In genomic region chr3:28916713-28917499, GRCh38 we compare ENCODE assay signal across 7 cellular contexts.
DNase-seq lines count a peak whose midpoint lies in the region; ATAC-seq, FAIRE-seq and TF ChIP-seq lines count a peak whose summit lies in the region.

No MANE protein-coding gene starts in this region.

- no peak overlapping the region for H3K18ac ChIP-seq in neuronal stem cell (ENCODE audit: low read length)

- no peak overlapping the region for H3K14ac ChIP-seq in neuronal stem cell (ENCODE audit: low read length)

- peak; percentile 57 for TF ChIP-seq CTCF in GM12872 (IDR thresholded peaks at IDR 0.05; ENCODE audit: insufficient read depth, low read depth, low read length)
- TF ChIP-seq CTCF in fibroblast of the aortic adventitia (IDR thresholded peaks at IDR 0.05; ENCODE audit: insufficient read depth, low read length) = peak; percentile 69

- H4K91ac ChIP-seq in neuronal stem cell (ENCODE audit: low read depth, low read length, poor library complexity) = no peak overlapping the region

- DNase-seq in fibroblast of the aortic adventitia (ENCODE audit: low read depth) = peak; percentile 88
- peak; percentile 12 for DNase-seq in neuronal stem cell (ENCODE audit: low spot score)
- no peak for DNase-seq in HuH-7.5 (ENCODE audit: low spot score)

- no peaks in the 10 kb centered on the region for H3K36me3 ChIP-seq in neuronal stem cell (replicated peaks in 1 of 2; ENCODE audit: control insufficient read depth in 2 of 2, insufficient read depth in 2 of 2, low read length in 2 of 2)

- H3K9me3 ChIP-seq in neuronal stem cell (replicated peaks in 1 of 2; ENCODE audit: control insufficient read depth in 2 of 2, insufficient read depth in 1 of 2, low read depth in 1 of 2, low read length in 2 of 2) = no peaks in the 10 kb centered on the region

- H3K79me1 ChIP-seq in neuronal stem cell (ENCODE audit: low read depth, low read length) = no peaks in the 10 kb centered on the region

- WGBS in neuronal stem cell (ENCODE audit: extremely low coverage in 2 of 2, insufficient read length in 2 of 2, insufficient replicate concordance in 1 of 2), 2 donors = no CpG with 5 or more reads among the region's 16 CpGs

- no peak overlapping the region for H3K4me2 ChIP-seq in neuronal stem cell (ENCODE audit: insufficient read depth, low read length, poor library complexity, severe bottlenecking)

- no peak overlapping the region for H3K23ac ChIP-seq in neuronal stem cell (ENCODE audit: low read depth, low read length, poor library complexity)

- H3K4me3 ChIP-seq in fibroblast of the aortic adventitia (ENCODE audit: low read depth, low read length) (peak overlapping the region; percentile 51), neuronal stem cell (ENCODE audit: low read length in 2 of 2) (no peak overlapping the region)

- H3K9ac ChIP-seq in neuronal stem cell (ENCODE audit: low read depth, low read length, poor library complexity) = no peak overlapping the region

- peak overlapping the region; percentile 41 for H2BK12ac ChIP-seq in neuronal stem cell (ENCODE audit: low read length)

- no peak overlapping the region for H3K27ac ChIP-seq in neuronal stem cell (replicated peaks; ENCODE audit: low read length)

- no peak overlapping the region for H2BK15ac ChIP-seq in neuronal stem cell (ENCODE audit: low read length)

- no peak overlapping the region for H3K4ac ChIP-seq in neuronal stem cell (ENCODE audit: low read length)

- no peak overlapping the region for H2AK5ac ChIP-seq in neuronal stem cell (ENCODE audit: low read depth, low read length)

- H2AFZ ChIP-seq in neuronal stem cell (ENCODE audit: low read length) = no peak overlapping the region

- no peak overlapping the region for H2BK5ac ChIP-seq in neuronal stem cell (ENCODE audit: low read length)

- H4K8ac ChIP-seq in neuronal stem cell (ENCODE audit: low read depth, low read length) = no peak overlapping the region

- H3K27me3 ChIP-seq in neuronal stem cell (ENCODE audit: control insufficient read depth in 3 of 3, insufficient read depth in 3 of 3, low read depth in 1 of 3, low read length in 3 of 3) = peaks cover 0 to 36% (median 0%) of the 10 kb centered on the region in 3 experiments

- ATAC-seq in GM21423 (IDR thresholded peaks at IDR 0.05; ENCODE audit: unreplicated experiment) (peak; percentile 81), HG03565 (IDR thresholded peaks at IDR 0.05; ENCODE audit: unreplicated experiment) (peak; percentile 82)

- H3K4me1 ChIP-seq in neuronal stem cell (ENCODE audit: control insufficient read depth in 2 of 2, insufficient read depth in 1 of 2, low read depth in 1 of 2, low read length in 2 of 2) = peaks cover 3 to 6% of the 10 kb centered on the region in 2 donors

- H2BK120ac ChIP-seq in neuronal stem cell (ENCODE audit: low read depth, low read length) = no peak overlapping the region

- peak; percentile 83 for FAIRE-seq in TTC549 (lab: Jason Lieb, UNC)
